In genomic region chr15:79478108-79478507, GRCh38 we compare ENCODE assay signal across 22 cellular contexts.
"Had no signal": no experiment of that assay in that cellular context is flagged by ENCODE, and none has a peak within 500 bp of the region (broad histone marks: within the 10 kb centered on the region; RNA-seq: fewer than 3 reads in every experiment).

No MANE protein-coding gene starts in this region.

- H3K27me3 ChIP-seq: colonic mucosa, gastrocnemius medialis, left lung had no signal

- H3K36me3 ChIP-seq: colonic mucosa, esophagus squamous epithelium, gastrocnemius medialis, heart right ventricle, left lung, lower lobe of right lung had no signal

- H3K27ac ChIP-seq: colonic mucosa, esophagus squamous epithelium, gastrocnemius medialis, heart right ventricle, left lung, lower lobe of right lung had no signal

- DNase-seq: colonic mucosa; cortex of kidney; effector CD8-positive, alpha-beta T cell; effector memory CD8-positive, alpha-beta T cell; endodermal cell; esophagus squamous epithelium; foreskin fibroblast; foreskin melanocyte; gastrocnemius medialis; glutamatergic neuron; head of caudate nucleus; heart right ventricle; hippocampal formation; left cardiac atrium; left lung; left ventricle myocardium superior; lower lobe of right lung; mesenchymal stem cell; mucosa of descending colon had no signal

- H3K4me3 ChIP-seq: colonic mucosa, esophagus squamous epithelium, gastrocnemius medialis, heart right ventricle, left lung, lower lobe of right lung, mucosa of descending colon had no signal

- H3K9me3 ChIP-seq: colonic mucosa, esophagus squamous epithelium, gastrocnemius medialis, left lung, lower lobe of right lung, mucosa of descending colon had no signal

- FAIRE-seq: endometrium, islet of Langerhans, keratinocyte had no signal

- H3K4me1 ChIP-seq: colonic mucosa, esophagus squamous epithelium, gastrocnemius medialis, heart right ventricle, left lung, lower lobe of right lung had no signal
